In the genomic region with DNA sequence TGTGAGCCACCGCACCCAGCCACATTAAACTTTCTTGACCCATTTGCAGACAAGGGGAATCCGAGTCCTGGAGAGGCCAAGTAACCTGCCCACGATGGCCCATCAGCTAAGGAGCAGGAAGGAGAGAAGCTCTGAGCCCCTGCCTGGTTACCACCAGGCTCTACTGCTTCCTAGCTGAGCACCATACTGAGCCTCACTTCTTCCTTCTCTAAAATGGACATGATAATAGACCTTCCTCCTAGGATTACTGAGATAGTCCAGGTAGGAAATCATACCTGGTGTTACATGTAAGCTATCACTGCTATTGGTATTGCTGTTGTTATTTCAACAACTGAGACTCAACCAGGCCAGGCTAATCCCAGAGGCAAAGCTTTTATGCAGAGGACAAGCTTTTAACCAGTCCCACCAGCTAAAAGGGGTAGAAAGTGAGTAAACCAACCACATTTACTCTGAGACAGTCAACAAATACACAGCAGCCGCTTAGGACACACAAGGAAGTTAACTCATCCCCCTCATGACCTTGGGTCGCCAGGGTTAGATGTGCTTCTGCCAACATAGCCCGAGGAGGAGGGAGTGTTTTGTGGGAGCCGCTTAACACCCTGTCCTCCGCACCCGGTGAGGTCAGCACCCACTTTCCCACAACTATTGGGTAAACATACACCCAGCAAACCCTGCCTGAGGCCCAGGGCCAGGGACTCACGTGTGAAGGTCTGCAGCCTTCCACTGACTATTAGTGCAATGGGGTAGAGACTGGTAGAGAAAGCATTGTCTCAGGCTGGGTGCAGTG, we compare ENCODE assay signal across 11 cellular contexts. TPM values are rescaled to one million over a fixed set of nuclear protein-coding genes. Genes with fewer than 3 reads are reported as not detected.
DNase-seq lines count a peak whose midpoint lies in the region; ATAC-seq and TF ChIP-seq lines count a peak whose summit lies in the region.
"Had no signal": no experiment of that assay in that cellular context is flagged by ENCODE, and none has a peak within 500 bp of the region (broad histone marks: within the 10 kb centered on the region; RNA-seq: fewer than 3 reads in every experiment).

No MANE protein-coding gene starts in this region.

- no peak overlapping the region for H3K4me3 ChIP-seq in fibroblast of mammary gland (ENCODE audit: control insufficient read depth, low read depth, low read length)
- H3K4me3 ChIP-seq in spleen = peak overlapping the region in 1 of 8 donors; percentile 17

- H3K27me3 ChIP-seq in spleen (replicated peaks in 1 of 7) = peaks cover 0 to 14% (median 0%) of the 10 kb centered on the region in 7 donors

- no peak for TF ChIP-seq POLR2A in spleen (IDR thresholded peaks at IDR 0.05)

- peak; percentile 90 for DNase-seq in HPDE6-E6E7 (ENCODE audit: extremely low spot score)
- peak; percentile 42 for DNase-seq in SW480 (ENCODE audit: low spot score)
- DNase-seq in fibroblast of mammary gland (ENCODE audit: low read depth) = peak; percentile 97
- peak; percentile 78 for DNase-seq in spleen
- no peak for DNase-seq in activated CD4-positive, alpha-beta T cell treated with anti-CD3 and anti-CD28 coated beads for 1 hour
- DNase-seq: activated T-cell treated with anti-CD3 and anti-CD28 coated beads, Interleukin-2, amount 50 U/mL, for 24 hours; NCI-H2171; T-helper 2 cell had no signal

- intact Hi-C loops in spleen (cut with DNase I; ENCODE audit: low total_unique reads) = no loop called here

- WGBS in spleen, 5 donors = 41 to 70% (median 51%) methylated on average over 10 of the region's 10 CpGs

- H3K36me3 ChIP-seq in spleen = no peaks in the 10 kb centered on the region

- ATAC-seq in GM18907 (IDR thresholded peaks at IDR 0.05; ENCODE audit: unreplicated experiment) = no peak
- no peak for ATAC-seq in GM19035 (IDR thresholded peaks at IDR 0.05; ENCODE audit: unreplicated experiment)
- ATAC-seq in HG03097 (IDR thresholded peaks at IDR 0.05; ENCODE audit: low FRiP score, unreplicated experiment) = no peak

- H3K27ac ChIP-seq in spleen = peak overlapping the region in 6 of 8 donors; percentile 1 to 67 (median 52)

- H3K4me1 ChIP-seq in spleen = peaks cover 11 to 56% (median 28%) of the 10 kb centered on the region in 6 donors

- no peaks in the 10 kb centered on the region for H3K9me3 ChIP-seq in spleen

- TF ChIP-seq CTCF in fibroblast of mammary gland (conservative IDR thresholded peaks at IDR 0.05; ENCODE audit: control insufficient read depth, insufficient read depth, low read depth, low read length) (no peak), spleen (IDR thresholded peaks at IDR 0.05 in 8 of 11, conservative IDR thresholded peaks at IDR 0.05 in 3 of 11) (no peak)

RNA-seq across cellular contexts. Expression of gene PTGES, which starts 20.6 kb away (rescaled TPM):
- total RNA-seq in spleen = 1 to 10 TPM; 1.4 to 7.2 (median 2.2) TPM
- polyA plus RNA-seq in spleen = 1 to 10 TPM; 4.7 to 6.1 (median 4.8) TPM

RNA-seq across cellular contexts. Expression of gene TOR1B, which starts 29.5 kb away (rescaled TPM):
- 10 to 100 TPM; 16.1 to 38.0 (median 18.9) TPM for total RNA-seq in spleen
- 1 to 10 TPM; 5.3 to 8.3 (median 6.3) TPM for polyA plus RNA-seq in spleen

RNA-seq across cellular contexts. Expression of gene TOR1A, which starts 50.5 kb away (rescaled TPM):
- 10 to 100 TPM; 27.7 to 49.5 (median 32.5) TPM for total RNA-seq in spleen
- polyA plus RNA-seq in spleen = 10 to 100 TPM; 13.3 to 20.0 (median 16.5) TPM
